Comparison of ENCODE assay signal across 8 cellular contexts in the genomic region with DNA sequence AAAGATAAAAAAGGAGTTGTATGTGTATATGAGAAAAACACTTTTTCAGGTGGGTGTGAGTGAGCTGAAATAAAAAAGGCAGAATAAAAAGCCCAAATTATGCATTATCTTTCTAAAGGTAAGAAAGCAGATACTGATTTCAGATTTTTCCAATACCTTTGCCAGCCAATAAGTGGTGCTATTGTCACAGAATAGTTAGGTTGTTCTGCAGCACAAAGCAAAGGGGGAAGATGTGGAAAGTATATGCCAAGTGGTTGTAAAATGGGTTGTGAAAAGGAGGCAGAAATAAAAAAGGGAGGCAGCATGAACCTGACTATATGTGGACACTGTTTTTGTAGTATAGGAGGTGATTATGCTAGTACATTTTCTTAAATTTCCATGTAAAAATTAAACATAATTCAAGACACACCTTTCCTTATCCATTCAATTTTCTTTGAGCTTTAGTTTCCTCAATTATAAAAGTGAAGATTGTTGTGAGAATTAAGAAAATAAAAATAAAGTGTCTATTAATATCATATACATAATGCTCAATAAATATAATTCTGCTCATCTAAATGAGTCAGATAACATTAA.
DNase-seq lines count a peak whose midpoint lies in the region; ATAC-seq and TF ChIP-seq lines count a peak whose summit lies in the region.

No MANE protein-coding gene starts in this region.

- peak; percentile 64 for ATAC-seq in HG02759 (IDR thresholded peaks at IDR 0.05; ENCODE audit: unreplicated experiment)
- ATAC-seq in GM19397 (IDR thresholded peaks at IDR 0.05; ENCODE audit: unreplicated experiment) = no peak

- TF ChIP-seq CTCF in astrocyte of the spinal cord (IDR thresholded peaks at IDR 0.05; ENCODE audit: low read depth, low read length) = peak; percentile 64

- in situ Hi-C loops in astrocyte of the spinal cord (cut with HindIII; ENCODE audit: low sequenced_read_pairs) = no loop called here

- intact Hi-C loops in posterior vena cava (cut with DNase I) = no loop called here

- H3K4me3 ChIP-seq in astrocyte of the spinal cord (ENCODE audit: low read depth, low read length) = no peak overlapping the region

- peak; percentile 73 for DNase-seq in ELR (ENCODE audit: low read depth)
- DNase-seq in NCI-H446 treated with DMSO at 0.1 percent for 48 hours (lab: John Stamatoyannopoulos, UW) = peak; percentile 39
- DNase-seq in astrocyte of the spinal cord (ENCODE audit: low read depth, low spot score) = peak; percentile 70
- peak; percentile 70 for DNase-seq in kidney tubule cell (ENCODE audit: low spot score)
- no peak for DNase-seq in cerebellar nuclear complex (lab: John Stamatoyannopoulos, UW)
- no peak for DNase-seq in posterior vena cava (ENCODE audit: low spot score)

Comparison
In these comparisons a context has a peak if more than half of its experiments do, and no peak if none do; other contexts are left out.
1. DNase-seq: peak in ELR (single experiment), NCI-H446 treated with DMSO at 0.1 percent for 48 hours (single experiment), astrocyte of the spinal cord (single experiment) and kidney tubule cell (single experiment); none in cerebellar nuclear complex (0 of 2) and posterior vena cava (single experiment).